8 cellular contexts compared by ENCODE assay signal in genomic region chr17:59621771-59622170, GRCh38. TPM values are rescaled to one million over a fixed set of nuclear protein-coding genes. Genes with fewer than 3 reads are reported as not detected.
A peak's percentile ranks its signal among the peaks of the same experiment; 100 is the strongest.
DNase-seq lines count a peak whose midpoint lies in the region; ATAC-seq, FAIRE-seq and TF ChIP-seq lines count a peak whose summit lies in the region.

No MANE protein-coding gene starts in this region.

- H3K79me1 ChIP-seq in H1 (ENCODE audit: low read depth, low read length) = no peaks in the 10 kb centered on the region

- no peak overlapping the region for H3K4ac ChIP-seq in H1 (replicated peaks; ENCODE audit: insufficient read length, low read depth, low read length)

- no peak for TF ChIP-seq POLR2A in H1 (IDR thresholded peaks at IDR 0.05; ENCODE audit: control extremely low read depth in 1 of 2, low read depth in 2 of 2, low read length in 2 of 2)

- WGBS in H1 (ENCODE audit: extremely low coverage in 1 of 2, insufficient coverage in 1 of 2, insufficient read length in 1 of 2, insufficient replicate concordance in 2 of 2, low coverage in 1 of 2, low lambda C conversion rate in 2 of 2, missing lambda C conversion rate in 1 of 2), 2 experiments = 86% methylated on average over 3 of the region's 4 CpGs; no CpG with 5 or more reads in 1 of the 2 experiments

- H3K9me3 ChIP-seq in DOHH2 (ENCODE audit: control insufficient read depth, insufficient read depth, low read length) (no peaks in the 10 kb centered on the region), OCI-LY7 (ENCODE audit: low read length) (no peaks in the 10 kb centered on the region), H1 (ENCODE audit: insufficient read depth in 2 of 2, low read depth in 1 of 2, low read length in 1 of 2) (no peaks in the 10 kb centered on the region), osteoblast (ENCODE audit: low read depth, low read length) (no peaks in the 10 kb centered on the region)

- no peak for TF ChIP-seq CTCF in DOHH2 (IDR thresholded peaks at IDR 0.05; ENCODE audit: low read depth, low read length, poor library complexity, severe bottlenecking)
- TF ChIP-seq CTCF in OCI-LY7 (conservative IDR thresholded peaks at IDR 0.05; ENCODE audit: low read length) = no peak
- TF ChIP-seq CTCF in H1 (IDR thresholded peaks at IDR 0.05; ENCODE audit: control extremely low read depth in 1 of 3, insufficient read depth in 1 of 3, low read depth in 1 of 3, low read length in 3 of 3) = no peak
- no peak for TF ChIP-seq CTCF in osteoblast (IDR thresholded peaks at IDR 0.05; ENCODE audit: extremely low read depth, low read depth, low read length)

- no peak for TF ChIP-seq RAD21 in H1 (IDR thresholded peaks at IDR 0.05 in 1 of 2, conservative IDR thresholded peaks at IDR 0.05 in 1 of 2; ENCODE audit: low read depth in 2 of 2, low read length in 2 of 2)

- DNase-seq in OCI-LY7 (ENCODE audit: low spot score) (peak; percentile 18), H1 (ENCODE audit: low read depth in 1 of 2, low spot score in 2 of 2) (no peak), osteoblast (ENCODE audit: insufficient read length, low spot score, missing footprints) (no peak), NOMO-1 (lab: John Stamatoyannopoulos, UW; ENCODE audit: unreplicated experiment in 2 of 2) (no peak), left lobe of liver (ENCODE audit: low spot score) (no peak)
- DNase-seq in central memory CD4-positive, alpha-beta T cell = no peak

- H3K23ac ChIP-seq in H1 (ENCODE audit: insufficient read length) = no peak overlapping the region

- peaks cover 68% of the 10 kb centered on the region for H3K4me1 ChIP-seq in DOHH2 (ENCODE audit: control insufficient read depth, low read length)
- peaks cover 62% of the 10 kb centered on the region for H3K4me1 ChIP-seq in OCI-LY7 (ENCODE audit: insufficient read depth, low read length, poor library complexity, severe bottlenecking)
- peaks cover 0 to 2% (median 0%) of the 10 kb centered on the region in 4 experiments; a peak in 1 of 7 replicates for H3K4me1 ChIP-seq in H1 (replicated peaks in 1 of 4; ENCODE audit: control insufficient read depth in 3 of 4, insufficient read depth in 4 of 4, low read length in 3 of 4)
- peaks cover 46% of the 10 kb centered on the region for H3K4me1 ChIP-seq in osteoblast (ENCODE audit: insufficient read depth, low read length)

- ATAC-seq in HG03045 (IDR thresholded peaks at IDR 0.05; ENCODE audit: unreplicated experiment) (no peak), left lobe of liver (no peak)

- H4K91ac ChIP-seq in H1 (replicated peaks; ENCODE audit: insufficient read length, low read length) = no peak overlapping the region

- no peak for TF ChIP-seq EP300 in H1 (IDR thresholded peaks at IDR 0.05; ENCODE audit: borderline replicate concordance in 1 of 2, low read depth in 2 of 2, low read length in 2 of 2)

- H3K4me2 ChIP-seq in DOHH2 (ENCODE audit: low read length) = peak overlapping the region; percentile 94
- peak overlapping the region; percentile 91 for H3K4me2 ChIP-seq in OCI-LY7 (ENCODE audit: low read length)
- peak overlapping the region; percentile 87 to 88; a peak in 3 of 4 replicates for H3K4me2 ChIP-seq in H1 (ENCODE audit: insufficient read depth in 1 of 2, low read depth in 2 of 2, low read length in 2 of 2)
- H3K4me2 ChIP-seq in osteoblast (ENCODE audit: insufficient read depth, low read length) = peak overlapping the region; percentile 97

- intact Hi-C loops in OCI-LY7 (cut with micrococcal nuclease; ENCODE audit: unreplicated experiment) = loop anchor here (5.0 kb wide), 1 partner anchor 51 kb away; no protein-coding TSS in a partner anchor

- no peak overlapping the region for H2BK20ac ChIP-seq in H1 (ENCODE audit: low read length)

- H3K27ac ChIP-seq in DOHH2 (ENCODE audit: low read depth, low read length) = peak overlapping the region; percentile 87
- peak overlapping the region; percentile 93 for H3K27ac ChIP-seq in OCI-LY7 (ENCODE audit: low read depth, low read length, poor library complexity, severe bottlenecking)
- H3K27ac ChIP-seq in H1 (ENCODE audit: low read depth, low read length) = no peak overlapping the region
- H3K27ac ChIP-seq in osteoblast (ENCODE audit: low read depth, low read length) = peak overlapping the region; percentile 56

- POLR2A ChIA-PET in OCI-LY7 (lab: Charles Lee) (interaction anchor here (0.9 to 2.5 kb wide), 9 partner anchors 11 to 65 kb away, joined by 3 to 10 read pairs (median 3); no protein-coding TSS in a partner anchor), H1 (lab: Charles Lee; ENCODE audit: partially characterized antibody) (interaction anchor here (0.9 to 1.2 kb wide), 3 partner anchors 9 to 29 kb away, joined by 3 read pairs; no protein-coding TSS in a partner anchor)

- no peak for FAIRE-seq in H1 (lab: Jason Lieb, UNC)

- H2AK5ac ChIP-seq in H1 (ENCODE audit: low read depth, low read length) = no peak overlapping the region

- H3K14ac ChIP-seq in H1 (ENCODE audit: insufficient read length) = no peak overlapping the region

- H2BK120ac ChIP-seq in H1 (replicated peaks; ENCODE audit: low read depth, low read length) = no peak overlapping the region

- H2BK15ac ChIP-seq in H1 (ENCODE audit: low read length) = no peak overlapping the region

- peaks cover 60% of the 10 kb centered on the region for H3K36me3 ChIP-seq in DOHH2 (ENCODE audit: control insufficient read depth, low read length)
- H3K36me3 ChIP-seq in OCI-LY7 (ENCODE audit: insufficient read depth, low read length) = peaks cover 42% of the 10 kb centered on the region
- H3K36me3 ChIP-seq in H1 (ENCODE audit: control insufficient read depth in 2 of 4, insufficient read depth in 4 of 4, low read length in 3 of 4) = no peaks in the 10 kb centered on the region
- no peaks in the 10 kb centered on the region for H3K36me3 ChIP-seq in osteoblast (ENCODE audit: insufficient read depth, low read length)

- no peak overlapping the region for H3K56ac ChIP-seq in H1 (replicated peaks; ENCODE audit: insufficient read length, low read depth, low read length)

- no peak overlapping the region for H4K5ac ChIP-seq in H1 (ENCODE audit: insufficient read length, low read depth, low read length)

- peaks cover 96% of the 10 kb centered on the region for H3K79me2 ChIP-seq in DOHH2 (ENCODE audit: control insufficient read depth, low read length)
- H3K79me2 ChIP-seq in OCI-LY7 (ENCODE audit: insufficient read depth, low read depth, low read length) = peaks cover 91% of the 10 kb centered on the region
- peaks cover 58 to 69% of the 10 kb centered on the region in 2 experiments for H3K79me2 ChIP-seq in H1 (ENCODE audit: control insufficient read depth in 1 of 2, insufficient read depth in 2 of 2, low read length in 2 of 2)
- peaks cover 74% of the 10 kb centered on the region for H3K79me2 ChIP-seq in osteoblast (ENCODE audit: insufficient read depth, low read length)

- H4K8ac ChIP-seq in H1 (ENCODE audit: extremely low read depth, insufficient read depth, low read length) = no peak overlapping the region

- peaks cover 4% of the 10 kb centered on the region; the same call in 1 of the 2 replicates for H3K23me2 ChIP-seq in H1 (ENCODE audit: low read depth, low read length)

- H3K4me3 ChIP-seq in DOHH2 (ENCODE audit: low read length) (peak overlapping the region; percentile 97), OCI-LY7 (ENCODE audit: low read depth, low read length, poor library complexity, severe bottlenecking) (peak overlapping the region; percentile 98), H1 (ENCODE audit: extremely low read depth in 1 of 4, insufficient read depth in 2 of 4, low read depth in 3 of 4, low read length in 4 of 4) (peak overlapping the region in 3 of 4 experiments; percentile 20 to 94 (median 90); a peak in 3 of 8 replicates), osteoblast (ENCODE audit: insufficient read depth, low read length) (peak overlapping the region; percentile 99)

- no peaks in the 10 kb centered on the region for H3K27me3 ChIP-seq in DOHH2 (ENCODE audit: control insufficient read depth, low read length)
- H3K27me3 ChIP-seq in H1 (replicated peaks in 1 of 4; ENCODE audit: control insufficient read depth in 3 of 4, extremely low read depth in 1 of 4, insufficient read depth in 3 of 4, low read length in 3 of 4) = no peaks in the 10 kb centered on the region
- no peaks in the 10 kb centered on the region for H3K27me3 ChIP-seq in osteoblast (ENCODE audit: insufficient read depth, low read length)

- H4K20me1 ChIP-seq in DOHH2 (ENCODE audit: control insufficient read depth, insufficient read depth, low read depth, low read length) (peaks cover 33% of the 10 kb centered on the region), OCI-LY7 (ENCODE audit: insufficient read depth, low read length) (peaks cover 44% of the 10 kb centered on the region), H1 (replicated peaks in 1 of 2; ENCODE audit: control insufficient read depth in 1 of 2, insufficient read depth in 2 of 2, low read length in 2 of 2) (peaks cover 6 to 9% of the 10 kb centered on the region in 2 experiments), osteoblast (ENCODE audit: insufficient read depth, low read length) (peaks cover 62% of the 10 kb centered on the region)

- no peak overlapping the region for H2BK12ac ChIP-seq in H1 (ENCODE audit: low read depth, low read length)

- H2BK5ac ChIP-seq in H1 (ENCODE audit: low read depth, low read length) = no peak overlapping the region

- H3F3A ChIP-seq in DOHH2 (ENCODE audit: control insufficient read depth, insufficient read depth) = peaks cover 22% of the 10 kb centered on the region

- no peak overlapping the region for H3K18ac ChIP-seq in H1 (ENCODE audit: extremely low read depth, low read length)

- no peak overlapping the region for H2AFZ ChIP-seq in OCI-LY7 (ENCODE audit: low read length)
- H2AFZ ChIP-seq in H1 (ENCODE audit: low read length) = no peak overlapping the region
- H2AFZ ChIP-seq in osteoblast (ENCODE audit: low read length) = no peak overlapping the region

- H3K9ac ChIP-seq in H1 (replicated peaks in 1 of 4; ENCODE audit: extremely low read depth in 1 of 4, low read depth in 3 of 4, low read length in 3 of 4) = no peak overlapping the region

- H3K9me2 ChIP-seq in DOHH2 (replicated peaks; ENCODE audit: control insufficient read depth, low read length) (no peaks in the 10 kb centered on the region), OCI-LY7 (ENCODE audit: insufficient read depth, low read length) (no peaks in the 10 kb centered on the region)

- no TSS peak for BruUV-seq in OCI-LY7 (replicated peaks; lab: Mats Ljungman, UMichigan)

- CTCF ChIA-PET in OCI-LY7 (lab: Charles Lee; ENCODE audit: unreplicated experiment) = no interaction called here
- CTCF ChIA-PET in H1 (lab: Charles Lee; ENCODE audit: partially characterized antibody) = interaction anchor here (1.0 kb wide), 1 partner anchor 58 kb away, joined by 4 read pairs; no protein-coding TSS in a partner anchor

RNA-seq across cellular contexts. Expression of gene CLTC, which starts 2.1 kb away (rescaled TPM):
- 123 and 155 TPM in 2 replicates for total RNA-seq in OCI-LY7 (2014; rRNA removed; shearing (Covaris generic))
- total RNA-seq in OCI-LY7 (2022) (214 and 227 TPM in 2 replicates), osteoblast (502 and 518 TPM in 2 replicates), left lobe of liver (111 TPM)
- total RNA-seq in H1 (2021; fragmentation: NEBNext Ultra II Directional; extraction: Animal tissue kit (Norgen Biotek cat#: 25700)) = 279 and 283 TPM in 2 replicates
- polyA plus RNA-seq in H1 (2011; rRNA removed) = 93.0 and 175 TPM in 2 replicates
- polyA plus RNA-seq in H1 (2011; cell fraction: cytosol; rRNA removed) = 139 TPM
- polyA plus RNA-seq in H1 (2011; cell fraction: nucleus; rRNA removed) = 116 TPM
- 144 to 233 TPM (median 173 TPM) in 4 replicates for polyA plus RNA-seq in H1 (2012, experiment 1 of 2)
- polyA plus RNA-seq in H1 (2012, experiment 2 of 2) = 7.7 TPM
- 121 TPM for polyA plus RNA-seq in H1 (2013, experiment 1 of 2)
- polyA plus RNA-seq in H1 (2013, experiment 2 of 2) = 109 TPM
- 499 and 773 TPM in 2 replicates for polyA minus RNA-seq in H1 (2011; rRNA and poly(A)+ RNA removed)
- 240 TPM for polyA minus RNA-seq in H1 (2011; cell fraction: cytosol; rRNA and poly(A)+ RNA removed)
- 257 TPM for polyA minus RNA-seq in H1 (2011; cell fraction: nucleus; rRNA and poly(A)+ RNA removed)

RNA-seq across cellular contexts. Expression of gene DHX40, which starts 56.4 kb away (rescaled TPM):
- 28.6 and 31.4 TPM in 2 replicates for total RNA-seq in OCI-LY7 (2014; rRNA removed; shearing (Covaris generic))
- total RNA-seq in OCI-LY7 (2022) (32.8 and 33.2 TPM in 2 replicates), osteoblast (74.6 and 76.4 TPM in 2 replicates), left lobe of liver (8.5 TPM)
- total RNA-seq in H1 (2021; fragmentation: NEBNext Ultra II Directional; extraction: Animal tissue kit (Norgen Biotek cat#: 25700)) = 28.3 and 28.5 TPM in 2 replicates
- polyA plus RNA-seq in H1 (2011; rRNA removed) = 7.5 and 13.5 TPM in 2 replicates
- 16.4 TPM for polyA plus RNA-seq in H1 (2011; cell fraction: cytosol; rRNA removed)
- polyA plus RNA-seq in H1 (2011; cell fraction: nucleus; rRNA removed) = 6.0 TPM
- 19.5 to 27.7 TPM (median 20.9 TPM) in 4 replicates for polyA plus RNA-seq in H1 (2012, experiment 1 of 2)
- polyA plus RNA-seq in H1 (2012, experiment 2 of 2) = 1.3 TPM
- 14.8 TPM for polyA plus RNA-seq in H1 (2013, experiment 1 of 2)
- 14.9 TPM for polyA plus RNA-seq in H1 (2013, experiment 2 of 2)
- 22.8 and 29.6 TPM in 2 replicates for polyA minus RNA-seq in H1 (2011; rRNA and poly(A)+ RNA removed)
- 25.8 TPM for polyA minus RNA-seq in H1 (2011; cell fraction: cytosol; rRNA and poly(A)+ RNA removed)
- 23.5 TPM for polyA minus RNA-seq in H1 (2011; cell fraction: nucleus; rRNA and poly(A)+ RNA removed)
